ENCODE assay signal across 22 cellular contexts in genomic region chr20:48156521-48156920, GRCh38.
"Had no signal": no experiment of that assay in that cellular context is flagged by ENCODE, and none has a peak within 500 bp of the region (broad histone marks: within the 10 kb centered on the region; RNA-seq: fewer than 3 reads in every experiment).

No MANE protein-coding gene starts in this region.

- FAIRE-seq: HepG2 had no signal

- H3K9ac ChIP-seq: SK-N-SH had no signal

- H3K9me3 ChIP-seq: SK-N-SH had no signal

- H3K27me3 ChIP-seq: Peyer's patch had no signal

- ATAC-seq: HepG2 had no signal

- H3K9me2 ChIP-seq: SK-N-SH had no signal

- H3K4me3 ChIP-seq: MG63, Peyer's patch had no signal

- H3K4me1 ChIP-seq: Peyer's patch had no signal

- H3K4me2 ChIP-seq: SK-N-SH had no signal

- DNase-seq: IMR-90, Karpas-422, KG1, MG63, NCI-H1092, NCI-H1105 treated with DMSO at 0.1 percent for 48 hours, NCI-H1417 treated with DMSO at 0.1 percent for 48 hours, NCI-H187, NCI-H2029, NCI-H2081 treated with DMSO at 0.1 percent for 48 hours, NCI-H2171, NCI-H226, NCI-H446, NCI-H510A, NCI-H524 treated with DMSO at 0.1 percent for 48 hours, NCI-H69, NCI-H774, Peyer's patch, SHP77, SK-N-SH, SW 1271 had no signal

- H3K36me3 ChIP-seq: MG63, Peyer's patch had no signal

- H3K27ac ChIP-seq: Peyer's patch had no signal
